ENCODE assay signal across 8 cellular contexts in the genomic region with DNA sequence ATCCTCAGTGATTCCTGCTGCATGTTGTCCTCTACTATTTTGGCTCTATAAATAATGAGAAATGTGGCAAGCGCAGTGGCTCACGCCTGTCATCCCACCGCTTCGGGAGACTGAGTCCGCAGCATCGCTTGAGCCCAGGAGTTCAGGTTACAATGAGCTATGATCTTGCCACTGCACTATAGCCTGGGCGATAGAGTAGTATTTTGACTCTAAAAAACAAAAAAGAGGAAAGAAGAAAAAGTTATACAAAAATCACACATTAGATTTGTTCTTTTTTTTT. TPM values are rescaled to one million over a fixed set of nuclear protein-coding genes. Genes with fewer than 3 reads are reported as not detected.
A peak's percentile ranks its signal among the peaks of the same experiment; 100 is the strongest.
DNase-seq lines count a peak whose midpoint lies in the region; ATAC-seq and TF ChIP-seq lines count a peak whose summit lies in the region.

No MANE protein-coding gene starts in this region.

- DNase-seq in DND-41 = no peak
- no peak for DNase-seq in Peyer's patch
- no peak for DNase-seq in epithelial cell of prostate (ENCODE audit: low read depth, low spot score)
- peak; percentile 58 for DNase-seq in posterior vena cava (ENCODE audit: low spot score)
- no peak for DNase-seq in RPMI8226
- DNase-seq in iPS-NIHi11 (ENCODE audit: low spot score) = no peak
- no peak for DNase-seq in D341Med (ENCODE audit: low spot score)

- H3K9ac ChIP-seq in DND-41 (ENCODE audit: low read depth, low read length) = peak overlapping the region; percentile 48

- peak overlapping the region; percentile 57 for H3K4me2 ChIP-seq in DND-41 (ENCODE audit: insufficient read depth, low read length)

- no peak for TF ChIP-seq POLR2A in Peyer's patch (IDR thresholded peaks at IDR 0.05)

- H3K9me3 ChIP-seq in DND-41 (ENCODE audit: insufficient read depth, low read length, severe bottlenecking) = no peaks in the 10 kb centered on the region
- no peaks in the 10 kb centered on the region for H3K9me3 ChIP-seq in Peyer's patch

- peaks cover 39% of the 10 kb centered on the region for H3K79me2 ChIP-seq in DND-41 (ENCODE audit: insufficient read depth, low read length)

- H3K4me1 ChIP-seq in DND-41 (ENCODE audit: insufficient read depth, low read length) = peaks cover 33% of the 10 kb centered on the region
- H3K4me1 ChIP-seq in Peyer's patch = peaks cover 0 to 31% (median 5%) of the 10 kb centered on the region in 4 donors

- H3K27ac ChIP-seq in DND-41 (ENCODE audit: low read length) (peak overlapping the region; percentile 75), Peyer's patch (peak overlapping the region; percentile 74 to 83 (median 78)), epithelial cell of prostate (peak overlapping the region; percentile 61)

- intact Hi-C loops in posterior vena cava (cut with DNase I) = no loop called here

- H3K27me3 ChIP-seq in DND-41 (ENCODE audit: insufficient read depth, low read length, poor library complexity) (no peaks in the 10 kb centered on the region), Peyer's patch (no peaks in the 10 kb centered on the region)

- peak overlapping the region; percentile 80 for H2AFZ ChIP-seq in DND-41 (ENCODE audit: low read depth, low read length)

- TF ChIP-seq CTCF in DND-41 (IDR thresholded peaks at IDR 0.05; ENCODE audit: borderline replicate concordance, extremely low read depth, low read length, poor library complexity, severe bottlenecking) (no peak), Peyer's patch (IDR thresholded peaks at IDR 0.05) (no peak)

- H3K36me3 ChIP-seq in DND-41 (ENCODE audit: insufficient read depth, low read length) = peaks cover 18% of the 10 kb centered on the region
- no peaks in the 10 kb centered on the region for H3K36me3 ChIP-seq in Peyer's patch

- H3K4me3 ChIP-seq in DND-41 (ENCODE audit: low read depth in 1 of 2, low read length in 2 of 2) (peak overlapping the region in 1 of 2 experiments; percentile 93; a peak in 2 of 4 replicates), Peyer's patch (peak overlapping the region; percentile 74 to 98 (median 76))

- ATAC-seq in DND-41 (ENCODE audit: insufficient read depth, low read depth) (no peak), esophagus mucosa (no peak)

- peaks cover 13% of the 10 kb centered on the region; the same call in 1 of the 2 replicates for H4K20me1 ChIP-seq in DND-41 (ENCODE audit: insufficient read depth, low read length)

RNA-seq across cellular contexts. Expression of gene SLC25A44, which starts 0.8 kb away (rescaled TPM):
- total RNA-seq in Peyer's patch (10 to 100 TPM; 15.7 to 40.6 (median 33.7) TPM), posterior vena cava (10 to 100 TPM; 16.1 to 21.2 TPM), esophagus mucosa (12.7 TPM)

RNA-seq across cellular contexts. Expression of gene PMF1, which starts 19.7 kb away (rescaled TPM):
- 10 to 100 TPM; 39.9 to 52.8 (median 43.6) TPM for total RNA-seq in Peyer's patch
- 10 to 100 TPM; 31.8 to 34.6 TPM for total RNA-seq in posterior vena cava
- 44.3 TPM for total RNA-seq in esophagus mucosa

RNA-seq across cellular contexts. Expression of gene SEMA4A, which starts 39.8 kb away (rescaled TPM):
- 10 to 100 TPM in 1 of 4 donors, 1 to 10 TPM in 3; 1.5 to 19.0 (median 3.2) TPM for total RNA-seq in Peyer's patch
- 1 to 10 TPM; 5.8 to 8.0 TPM for total RNA-seq in posterior vena cava
- 34.6 TPM for total RNA-seq in esophagus mucosa

RNA-seq across cellular contexts. Expression of gene BGLAP, which starts 48.8 kb away (rescaled TPM):
- 1 to 10 TPM in 2 of 4 donors, not detected in 2; 1.1 to 2.1 TPM for total RNA-seq in Peyer's patch
- under 1 TPM in 1 of 2 donors, not detected in 1; 0.71 TPM for total RNA-seq in posterior vena cava
- 0.28 TPM for total RNA-seq in esophagus mucosa

RNA-seq across cellular contexts. Expression of gene PAQR6, which starts 54.7 kb away (rescaled TPM):
- total RNA-seq in Peyer's patch (1 to 10 TPM in 3 of 4 donors, under 1 TPM in 1; 0.70 to 7.4 (median 4.1) TPM), posterior vena cava (1 to 10 TPM in 1 of 2 donors, under 1 TPM in 1; 0.43 to 1.9 TPM), esophagus mucosa (2.0 TPM)
